8 cellular contexts compared by ENCODE assay signal in the genomic region with DNA sequence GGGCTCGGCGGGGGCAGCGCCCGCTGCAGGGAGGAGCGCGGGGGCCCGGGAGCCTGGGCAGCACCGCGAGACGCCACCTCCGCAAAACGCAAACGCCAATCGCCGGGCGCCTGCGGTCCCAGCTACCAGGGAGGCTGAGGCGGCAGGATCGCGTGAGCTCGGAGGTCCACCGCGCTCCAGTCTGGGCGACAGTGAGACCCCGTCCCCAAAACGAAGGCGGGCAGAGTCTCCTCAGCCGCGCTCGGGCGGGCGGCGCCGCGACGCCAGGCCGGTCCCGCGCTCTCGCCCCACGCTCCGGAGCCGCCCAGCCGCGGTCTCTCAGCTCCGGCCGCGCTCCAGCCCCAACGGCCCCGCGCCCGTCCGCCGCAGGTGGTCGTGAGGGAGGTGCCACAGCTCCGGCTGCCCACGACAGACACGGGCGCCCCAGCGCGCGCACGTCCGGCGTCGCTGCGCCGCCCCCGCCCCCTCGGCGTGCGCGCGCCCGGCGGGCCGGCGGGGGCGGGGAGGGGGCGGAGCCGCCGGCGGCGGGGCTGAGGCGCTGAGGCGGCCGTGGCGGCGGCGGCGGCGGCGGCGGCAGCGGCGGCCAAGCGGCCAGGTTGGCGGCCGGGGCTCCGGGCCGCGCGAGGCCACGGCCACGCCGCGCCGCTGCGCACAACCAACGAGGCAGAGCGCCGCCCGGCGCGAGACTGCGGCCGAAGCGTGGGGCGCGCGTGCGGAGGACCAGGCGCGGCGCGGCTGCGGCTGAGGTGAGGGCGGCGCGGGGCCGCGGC. TPM values are rescaled to one million over a fixed set of nuclear protein-coding genes. Genes with fewer than 3 reads are reported as not detected.
DNase-seq lines count a peak whose midpoint lies in the region; ATAC-seq, FAIRE-seq and TF ChIP-seq lines count a peak whose summit lies in the region.

A gene with protein sequence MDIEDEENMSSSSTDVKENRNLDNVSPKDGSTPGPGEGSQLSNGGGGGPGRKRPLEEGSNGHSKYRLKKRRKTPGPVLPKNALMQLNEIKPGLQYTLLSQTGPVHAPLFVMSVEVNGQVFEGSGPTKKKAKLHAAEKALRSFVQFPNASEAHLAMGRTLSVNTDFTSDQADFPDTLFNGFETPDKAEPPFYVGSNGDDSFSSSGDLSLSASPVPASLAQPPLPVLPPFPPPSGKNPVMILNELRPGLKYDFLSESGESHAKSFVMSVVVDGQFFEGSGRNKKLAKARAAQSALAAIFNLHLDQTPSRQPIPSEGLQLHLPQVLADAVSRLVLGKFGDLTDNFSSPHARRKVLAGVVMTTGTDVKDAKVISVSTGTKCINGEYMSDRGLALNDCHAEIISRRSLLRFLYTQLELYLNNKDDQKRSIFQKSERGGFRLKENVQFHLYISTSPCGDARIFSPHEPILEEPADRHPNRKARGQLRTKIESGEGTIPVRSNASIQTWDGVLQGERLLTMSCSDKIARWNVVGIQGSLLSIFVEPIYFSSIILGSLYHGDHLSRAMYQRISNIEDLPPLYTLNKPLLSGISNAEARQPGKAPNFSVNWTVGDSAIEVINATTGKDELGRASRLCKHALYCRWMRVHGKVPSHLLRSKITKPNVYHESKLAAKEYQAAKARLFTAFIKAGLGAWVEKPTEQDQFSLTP (plus strand): TSS at position 533 of the 770 bp plus-strand sequence. CDS start 97,077 bp downstream, outside the sequence.

- POLR2A ChIA-PET in activated CD4-positive, alpha-beta T cell treated with anti-CD3 and anti-CD28 coated beads for 36 hours (lab: Charles Lee), result interaction anchor here (0.6 to 0.9 kb wide), 2 partner anchors 38 to 43 kb away, joined by 3 read pairs; no protein-coding TSS in a partner anchor

- DNase-seq in D721Med (ENCODE audit: insufficient read length, low spot score), result peak; percentile 75
- DNase-seq in NCI-H128 (lab: John Stamatoyannopoulos, UW; ENCODE audit: unreplicated experiment), result peak; percentile 18
- peak; percentile 75 for DNase-seq in activated CD4-positive, alpha-beta T cell treated with anti-CD3 and anti-CD28 coated beads for 36 hours
- DNase-seq in stimulated activated CD4-positive, alpha-beta T cell treated with anti-CD3 and anti-CD28 coated beads, Interleukin-1b, Interleukin-23, amount 100 ng/mL, for 48 hours, result peak; percentile 45
- no peak for DNase-seq in NCI-H2107 (lab: John Stamatoyannopoulos, UW)

- peak within 1 kb of the TSS; percentile 88 for H3K4me3 Mint-ChIP-seq in activated CD4-positive, alpha-beta T cell treated with anti-CD3 and anti-CD28 coated beads for 36 hours

- H3K27ac Mint-ChIP-seq in activated CD4-positive, alpha-beta T cell treated with anti-CD3 and anti-CD28 coated beads for 36 hours, result peak within 1 kb of the TSS; percentile 91

- CTCF ChIA-PET in activated CD4-positive, alpha-beta T cell treated with anti-CD3 and anti-CD28 coated beads for 36 hours (lab: Charles Lee), result interaction anchor here (0.6 to 1.8 kb wide), 7 partner anchors 20 to 232 kb away, joined by 3 to 5 read pairs (median 4); no protein-coding TSS in a partner anchor

- H3K27me3 Mint-ChIP-seq in activated CD4-positive, alpha-beta T cell treated with anti-CD3 and anti-CD28 coated beads for 36 hours, result no peaks in the 10 kb centered on the region

- peaks cover 2% of the 10 kb centered on the region for H3K36me3 Mint-ChIP-seq in activated CD4-positive, alpha-beta T cell treated with anti-CD3 and anti-CD28 coated beads for 36 hours (ENCODE audit: low read depth)

- ATAC-seq in GM21786 (IDR thresholded peaks at IDR 0.05; ENCODE audit: unreplicated experiment), result peak; percentile 65
- peak; percentile 13 for ATAC-seq in activated CD4-positive, alpha-beta T cell treated with anti-CD3 and anti-CD28 coated beads for 36 hours

- peaks cover 42% of the 10 kb centered on the region for H3K4me1 Mint-ChIP-seq in activated CD4-positive, alpha-beta T cell treated with anti-CD3 and anti-CD28 coated beads for 36 hours

- TF ChIP-seq CTCF in D721Med (IDR thresholded peaks at IDR 0.05; ENCODE audit: insufficient read depth, missing control alignments), result no peak

- H3K27ac ChIP-seq in cingulate gyrus (ENCODE audit: low read depth, low read length), result peak within 1 kb of the TSS; percentile 75
- peak within 1 kb of the TSS; percentile 83 for H3K27ac ChIP-seq in layer of hippocampus (ENCODE audit: low read depth, low read length)

- no peaks in the 10 kb centered on the region for H3K27me3 ChIP-seq in layer of hippocampus (ENCODE audit: control insufficient read depth, insufficient read depth, low read length)

- no peaks in the 10 kb centered on the region for H3K9me3 Mint-ChIP-seq in activated CD4-positive, alpha-beta T cell treated with anti-CD3 and anti-CD28 coated beads for 36 hours (ENCODE audit: low read depth)

- no peak for FAIRE-seq in D721Med (lab: Jason Lieb, UNC)

- intact Hi-C loops in activated CD4-positive, alpha-beta T cell treated with anti-CD3 and anti-CD28 coated beads for 36 hours (cut with DNase I, micrococcal nuclease), result loop anchor here in 1 of 2 experiments (2.0 to 5.0 kb wide), 3 partner anchors 199 to 1248 kb away; partner anchors contain the start of genes C21orf58 and PCNT

RNA-seq across cellular contexts. Expression of the gene that starts here (rescaled TPM):
- 10 to 100 TPM; 32.8 to 37.7 TPM for total RNA-seq in activated CD4-positive, alpha-beta T cell treated with anti-CD3 and anti-CD28 coated beads for 36 hours
